Comparison of ENCODE assay signal across 2 cellular contexts in genomic region chr15:60471314-60471713, GRCh38.
TF ChIP-seq lines count a peak whose summit lies in the region.

No MANE protein-coding gene starts in this region.

TF ChIP-seq in HepG2, 621 proteins besides CTCF, POLR2A, EP300 and RAD21 (continued from another document):
- TF ChIP-seq GRHL1 (CRISPR knock-in tag; conservative IDR thresholded peaks at IDR 0.05) (no peak), SIN3B (IDR thresholded peaks at IDR 0.05; ENCODE audit: low read length) (no peak), DMAP1 (CRISPR knock-in tag; IDR thresholded peaks at IDR 0.05) (no peak), ATAD3A (CRISPR knock-in tag; IDR thresholded peaks at IDR 0.05) (no peak), ZNF674 (CRISPR knock-in tag; IDR thresholded peaks at IDR 0.05; ENCODE audit: low read depth) (no peak), TBX3 (IDR thresholded peaks at IDR 0.05; ENCODE audit: borderline replicate concordance) (no peak), ZNF678 (CRISPR knock-in tag; IDR thresholded peaks at IDR 0.05) (no peak)
TF ChIP-seq in HepG2: peak in this region for 2.

TF ChIP-seq in SK-N-SH treated with all-trans-retinoic acid at 6 μM for 48 hours, 23 proteins besides CTCF, POLR2A, EP300 and RAD21 (continued from another document):
- TF ChIP-seq ESRRG (CRISPR knock-in tag; IDR thresholded peaks at IDR 0.05): no peak
- TF ChIP-seq ZFP3 (CRISPR knock-in tag; IDR thresholded peaks at IDR 0.05): 0 out of 2 replicates have a peak, but pooled peaks have one; percentile 39
- TF ChIP-seq ZFP30 (CRISPR knock-in tag; IDR thresholded peaks at IDR 0.05): no peak
- TF ChIP-seq ZNF70 (CRISPR knock-in tag; IDR thresholded peaks at IDR 0.05): no peak
- no peak for TF ChIP-seq CREB5 (CRISPR knock-in tag; IDR thresholded peaks at IDR 0.05; ENCODE audit: low read depth)
- no peak for TF ChIP-seq ARNTL (CRISPR knock-in tag; IDR thresholded peaks at IDR 0.05; ENCODE audit: borderline replicate concordance, low read depth)
- no peak for TF ChIP-seq RARB (CRISPR knock-in tag; IDR thresholded peaks at IDR 0.05)
TF ChIP-seq in SK-N-SH treated with all-trans-retinoic acid at 6 μM for 48 hours: peak in this region for 3.
